ENCODE assay signal across 16 cellular contexts in genomic region chr20:51458751-51459439, GRCh38.
"Had no signal": no experiment of that assay in that cellular context is flagged by ENCODE, and none has a peak within 500 bp of the region (broad histone marks: within the 10 kb centered on the region; RNA-seq: fewer than 3 reads in every experiment).

No MANE protein-coding gene starts in this region.

- H3K9me3 ChIP-seq: adrenal gland, gastroesophageal sphincter, heart right ventricle, lower lobe of right lung had no signal

- DNase-seq: activated CD4-positive, alpha-beta T cell treated with anti-CD3 and anti-CD28 coated beads for 48 hours; activated naive CD4-positive, alpha-beta T cell treated with anti-CD3 and anti-CD28 coated beads, Interleukin-2, amount 10 ng/mL, durations not matched to agents 7 days and 5 days; activated T-cell treated with anti-CD3 and anti-CD28 coated beads for 4 hours; adrenal gland; erythroblast; heart right ventricle; left colon; lower lobe of right lung; midbrain; stimulated activated CD4-positive, alpha-beta T cell treated with anti-CD3 and anti-CD28 coated beads, Interleukin-15, amount 100 ng/mL, for 24 hours; stimulated activated CD4-positive, alpha-beta T cell treated with anti-CD3 and anti-CD28 coated beads, Interleukin-4, amount 100 ng/mL, for 24 hours; stimulated activated naive CD8-positive, alpha-beta T cell treated with anti-CD3 and anti-CD28 coated beads, Interleukin-15, Interleukin-2, amounts not matched to agents 100 U/mL and 50 U/mL, for 24 hours; trophoblast cell had no signal

- H3K27ac Mint-ChIP-seq: activated naive CD4-positive, alpha-beta T cell treated with anti-CD3 and anti-CD28 coated beads, Interleukin-2, amount 10 ng/mL, durations not matched to agents 7 days and 5 days; T-helper 1 cell treated with Interleukin-12 subunit alpha and Interleukin-12 subunit beta and Interleukin-4 antibody, amounts not matched to agents 30 μg/mL and 1 μg/mL, for 36 hours; WTC11 had no signal

- ATAC-seq: gastroesophageal sphincter; heart right ventricle; left colon; lower lobe of right lung; stimulated activated naive CD8-positive, alpha-beta T cell treated with anti-CD3 and anti-CD28 coated beads, Interleukin-15, Interleukin-2, amounts not matched to agents 100 U/mL and 50 U/mL, for 24 hours; WTC11 had no signal

- H3K4me3 Mint-ChIP-seq: activated naive CD4-positive, alpha-beta T cell treated with anti-CD3 and anti-CD28 coated beads, Interleukin-2, amount 10 ng/mL, durations not matched to agents 7 days and 5 days; T-helper 1 cell treated with Interleukin-12 subunit alpha and Interleukin-12 subunit beta and Interleukin-4 antibody, amounts not matched to agents 30 μg/mL and 1 μg/mL, for 36 hours; WTC11 had no signal

- H3K27me3 Mint-ChIP-seq: activated naive CD4-positive, alpha-beta T cell treated with anti-CD3 and anti-CD28 coated beads, Interleukin-2, amount 10 ng/mL, durations not matched to agents 7 days and 5 days had no signal

- H3K27ac ChIP-seq: adrenal gland, heart right ventricle, lower lobe of right lung had no signal

- H3K4me3 ChIP-seq: adrenal gland, gastroesophageal sphincter, heart right ventricle, lower lobe of right lung had no signal

- H3K36me3 ChIP-seq: adrenal gland, lower lobe of right lung had no signal

- H3K27me3 ChIP-seq: adrenal gland, gastroesophageal sphincter, heart right ventricle had no signal
